28 cellular contexts compared by ENCODE assay signal in the genomic region with DNA sequence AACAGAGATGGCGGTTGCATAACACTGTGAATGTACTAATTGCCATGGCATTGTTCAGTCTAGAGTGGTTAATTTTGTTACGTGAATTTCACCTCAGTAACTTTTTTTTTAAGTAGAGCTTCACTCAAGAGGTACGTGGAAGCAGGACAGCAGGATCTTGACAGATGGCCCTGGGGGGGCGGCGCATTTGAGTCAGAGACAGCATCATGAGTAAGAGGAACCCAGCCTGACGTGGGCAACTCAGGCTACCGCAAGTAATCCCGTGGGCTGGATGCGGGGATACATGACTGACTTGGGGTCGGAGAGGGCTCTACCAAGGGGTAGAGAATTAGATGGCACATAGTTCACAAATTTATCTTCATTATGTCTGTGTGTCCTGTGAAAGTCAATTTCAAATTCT. TPM values are rescaled to one million over a fixed set of nuclear protein-coding genes. Genes with fewer than 3 reads are reported as not detected.
DNase-seq lines count a peak whose midpoint lies in the region; ATAC-seq, FAIRE-seq and TF ChIP-seq lines count a peak whose summit lies in the region.
"Had no signal": no experiment of that assay in that cellular context is flagged by ENCODE, and none has a peak within 500 bp of the region (broad histone marks: within the 10 kb centered on the region; RNA-seq: fewer than 3 reads in every experiment).

No MANE protein-coding gene starts in this region.

- peaks cover 6% of the 10 kb centered on the region for H3K27me3 Mint-ChIP-seq in activated naive CD8-positive, alpha-beta T cell treated with anti-CD3 and anti-CD28 coated beads, Interleukin-2, amount 50 U/mL, for 24 hours
- H3K27me3 Mint-ChIP-seq in activated naive CD8-positive, alpha-beta T cell treated with anti-CD3 and anti-CD28 coated beads for 36 hours = peaks cover 11% of the 10 kb centered on the region
- H3K27me3 Mint-ChIP-seq in HFFc6 (ENCODE audit: insufficient read depth) (peaks cover 13% of the 10 kb centered on the region), astrocyte (ENCODE audit: low read depth, unreplicated experiment) (no peaks in the 10 kb centered on the region)

- no peak for TF ChIP-seq CTCF in HFFc6 (IDR thresholded peaks at IDR 0.05)
- no peak for TF ChIP-seq CTCF in astrocyte (IDR thresholded peaks at IDR 0.05; ENCODE audit: insufficient read depth, low read depth, low read length)

- H3K36me3 ChIP-seq in astrocyte (ENCODE audit: insufficient read depth, low read length) (no peaks in the 10 kb centered on the region), H7 (replicated peaks; ENCODE audit: control insufficient read depth, insufficient read depth, low read length) (no peaks in the 10 kb centered on the region)
- H3K36me3 ChIP-seq: BE2C, gastroesophageal sphincter, transverse colon, WERI-Rb-1 had no signal

- H3K9ac ChIP-seq in astrocyte (ENCODE audit: low read length) = no peak overlapping the region

- H3K27ac Mint-ChIP-seq in activated naive CD8-positive, alpha-beta T cell treated with anti-CD3 and anti-CD28 coated beads, Interleukin-2, amount 50 U/mL, for 24 hours = no peak overlapping the region
- H3K27ac Mint-ChIP-seq in activated naive CD8-positive, alpha-beta T cell treated with anti-CD3 and anti-CD28 coated beads for 36 hours = no peak overlapping the region
- H3K27ac Mint-ChIP-seq in HFFc6 (no peak overlapping the region), astrocyte (ENCODE audit: unreplicated experiment) (no peak overlapping the region)
- H3K27ac Mint-ChIP-seq: immature natural killer cell; natural killer cell treated with Interleukin-12 subunit alpha and Interleukin-12 subunit beta and Interleukin-15 and Interleukin-18, amount 100 ng/mL, for 72 hours had no signal

- H3K9me3 Mint-ChIP-seq in activated naive CD8-positive, alpha-beta T cell treated with anti-CD3 and anti-CD28 coated beads, Interleukin-2, amount 50 U/mL, for 24 hours = no peaks in the 10 kb centered on the region
- no peaks in the 10 kb centered on the region for H3K9me3 Mint-ChIP-seq in activated naive CD8-positive, alpha-beta T cell treated with anti-CD3 and anti-CD28 coated beads for 36 hours
- H3K9me3 Mint-ChIP-seq in HFFc6 = no peaks in the 10 kb centered on the region
- H3K9me3 Mint-ChIP-seq in astrocyte (ENCODE audit: unreplicated experiment) = peaks cover 2% of the 10 kb centered on the region
- H3K9me3 Mint-ChIP-seq: immature natural killer cell; natural killer cell treated with Interleukin-12 subunit alpha and Interleukin-12 subunit beta and Interleukin-15 and Interleukin-18, amount 100 ng/mL, for 72 hours had no signal

- no peaks in the 10 kb centered on the region for H3K9me3 ChIP-seq in astrocyte (ENCODE audit: insufficient read depth, low read depth, low read length)
- H3K9me3 ChIP-seq: BE2C, transverse colon had no signal

- H3K4me1 Mint-ChIP-seq in activated naive CD8-positive, alpha-beta T cell treated with anti-CD3 and anti-CD28 coated beads, Interleukin-2, amount 50 U/mL, for 24 hours = no peaks in the 10 kb centered on the region
- no peaks in the 10 kb centered on the region for H3K4me1 Mint-ChIP-seq in activated naive CD8-positive, alpha-beta T cell treated with anti-CD3 and anti-CD28 coated beads for 36 hours
- peaks cover 42% of the 10 kb centered on the region for H3K4me1 Mint-ChIP-seq in HFFc6 (ENCODE audit: low read depth)
- H3K4me1 Mint-ChIP-seq in astrocyte (ENCODE audit: low read depth, unreplicated experiment) = peaks cover 22% of the 10 kb centered on the region
- H3K4me1 Mint-ChIP-seq: CD8-positive, alpha-beta memory T cell had no signal

- DNase-seq in activated naive CD8-positive, alpha-beta T cell treated with anti-CD3 and anti-CD28 coated beads, Interleukin-2, amount 50 U/mL, for 24 hours = peak; percentile 4
- DNase-seq in activated naive CD8-positive, alpha-beta T cell treated with anti-CD3 and anti-CD28 coated beads for 36 hours = no peak
- peak; percentile 9 for DNase-seq in HFFc6
- peak; percentile 58 for DNase-seq in astrocyte (ENCODE audit: low read depth)
- DNase-seq in stimulated activated CD8-positive, alpha-beta memory T cell treated with anti-CD3 and anti-CD28 coated beads, Interleukin-15, amount 100 ng/mL, for 48 hours (ENCODE audit: low read depth in 2 of 2) = peak; percentile 2 to 11
- no peak for DNase-seq in H7
- no peak for DNase-seq in activated CD4-positive, CD25-positive, alpha-beta regulatory T cell (lab: John Stamatoyannopoulos, UW)
- DNase-seq: activated CD4-positive, alpha-beta T cell treated with anti-CD3 and anti-CD28 coated beads, Interleukin-2, amount 50 U/mL, for 1 hour; activated naive CD4-positive, alpha-beta T cell; amniotic stem cell; BE2C; CD8-positive, alpha-beta memory T cell; immature natural killer cell; Karpas-422; left cardiac atrium; NCI-H1436 treated with DMSO at 0.1 percent for 48 hours; transverse colon; WERI-Rb-1 had no signal

- ATAC-seq in activated naive CD8-positive, alpha-beta T cell treated with anti-CD3 and anti-CD28 coated beads, Interleukin-2, amount 50 U/mL, for 24 hours = no peak
- no peak for ATAC-seq in GM21447 (IDR thresholded peaks at IDR 0.05; ENCODE audit: unreplicated experiment)
- ATAC-seq: gastroesophageal sphincter; HepG2; left cardiac atrium; natural killer cell treated with Interleukin-12 subunit alpha and Interleukin-12 subunit beta and Interleukin-15 and Interleukin-18, amount 100 ng/mL, for 72 hours had no signal

- H3K36me3 Mint-ChIP-seq in activated naive CD8-positive, alpha-beta T cell treated with anti-CD3 and anti-CD28 coated beads, Interleukin-2, amount 50 U/mL, for 24 hours (ENCODE audit: low read depth) = no peaks in the 10 kb centered on the region
- no peaks in the 10 kb centered on the region for H3K36me3 Mint-ChIP-seq in activated naive CD8-positive, alpha-beta T cell treated with anti-CD3 and anti-CD28 coated beads for 36 hours
- no peaks in the 10 kb centered on the region for H3K36me3 Mint-ChIP-seq in HFFc6 (ENCODE audit: low read depth)
- no peaks in the 10 kb centered on the region for H3K36me3 Mint-ChIP-seq in astrocyte (ENCODE audit: low read depth, unreplicated experiment)
- H3K36me3 Mint-ChIP-seq: CD8-positive, alpha-beta memory T cell; immature natural killer cell; natural killer cell treated with Interleukin-12 subunit alpha and Interleukin-12 subunit beta and Interleukin-15 and Interleukin-18, amount 100 ng/mL, for 72 hours had no signal

- no peaks in the 10 kb centered on the region for H4K20me1 ChIP-seq in astrocyte (ENCODE audit: insufficient read depth, low read length)

- H3K27me3 ChIP-seq in astrocyte (ENCODE audit: insufficient read depth, low read length) (no peaks in the 10 kb centered on the region), H7 (ENCODE audit: control insufficient read depth, insufficient read depth, low read length) (no peaks in the 10 kb centered on the region)
- H3K27me3 ChIP-seq: BE2C, gastroesophageal sphincter, transverse colon had no signal

- H3K4me2 ChIP-seq in astrocyte (ENCODE audit: low read length) = peak overlapping the region; percentile 24

- no peaks in the 10 kb centered on the region for H3K79me2 ChIP-seq in astrocyte (ENCODE audit: insufficient read depth, low read length)

- no peak overlapping the region for H3K4me3 Mint-ChIP-seq in activated naive CD8-positive, alpha-beta T cell treated with anti-CD3 and anti-CD28 coated beads, Interleukin-2, amount 50 U/mL, for 24 hours
- H3K4me3 Mint-ChIP-seq in activated naive CD8-positive, alpha-beta T cell treated with anti-CD3 and anti-CD28 coated beads for 36 hours = no peak overlapping the region
- H3K4me3 Mint-ChIP-seq in HFFc6 (no peak overlapping the region), astrocyte (ENCODE audit: unreplicated experiment) (no peak overlapping the region)
- H3K4me3 Mint-ChIP-seq: CD8-positive, alpha-beta memory T cell; immature natural killer cell; natural killer cell treated with Interleukin-12 subunit alpha and Interleukin-12 subunit beta and Interleukin-15 and Interleukin-18, amount 100 ng/mL, for 72 hours had no signal

- no peak overlapping the region for H3K27ac ChIP-seq in astrocyte (ENCODE audit: low read depth, low read length)
- H3K27ac ChIP-seq: gastroesophageal sphincter, skin epidermis, transverse colon, WERI-Rb-1 had no signal

- no peak overlapping the region for H2AFZ ChIP-seq in astrocyte (ENCODE audit: low read depth, low read length)

- H3K4me3 ChIP-seq in astrocyte (ENCODE audit: insufficient read depth, low read depth, low read length) = no peak overlapping the region
- no peak overlapping the region for H3K4me3 ChIP-seq in H7 (ENCODE audit: insufficient read depth, low read depth, low read length)
- H3K4me3 ChIP-seq: gastroesophageal sphincter, skin epidermis, transverse colon had no signal

- no peak for FAIRE-seq in astrocyte (lab: Jason Lieb, UNC)
- FAIRE-seq: endothelial cell of umbilical vein, HepG2 had no signal

- H3K4me1 ChIP-seq in astrocyte (ENCODE audit: insufficient read depth, low read length) = peaks cover 14% of the 10 kb centered on the region
- H3K4me1 ChIP-seq: BE2C had no signal

RNA-seq across cellular contexts. Expression of a gene that starts 38.1 kb away (rescaled TPM):
- not detected for total RNA-seq in activated naive CD8-positive, alpha-beta T cell treated with anti-CD3 and anti-CD28 coated beads for 36 hours
- total RNA-seq in HFFc6 (2021; fragmentation: NEBNext Ultra II Directional; extraction: Animal tissue kit (Norgen Biotek cat#: 25700)) = not detected
- not detected in 2 replicates for total RNA-seq in astrocyte
- total RNA-seq in H7 (2014; rRNA removed; shearing (Covaris generic)) = not detected in 2 replicates
- total RNA-seq: CD8-positive, alpha-beta memory T cell; Daoy; endothelial cell of umbilical vein; H4; HepG2; left cardiac atrium; mucosa of gallbladder; natural killer cell treated with Interleukin-12 subunit alpha and Interleukin-12 subunit beta and Interleukin-15 and Interleukin-18, amount 100 ng/mL, for 72 hours; osteocyte; transverse colon had no signal

Comparison
In these comparisons a context has a peak if more than half of its experiments do, and no peak if none do; other contexts are left out.
1. DNase-seq: peak in activated naive CD8-positive, alpha-beta T cell treated with anti-CD3 and anti-CD28 coated beads, Interleukin-2, amount 50 U/mL, for 24 hours (single experiment), HFFc6 (single experiment), astrocyte (single experiment) and stimulated activated CD8-positive, alpha-beta memory T cell treated with anti-CD3 and anti-CD28 coated beads, Interleukin-15, amount 100 ng/mL, for 48 hours (2 of 2); none in activated naive CD8-positive, alpha-beta T cell treated with anti-CD3 and anti-CD28 coated beads for 36 hours (single experiment), H7 (single experiment) and activated CD4-positive, CD25-positive, alpha-beta regulatory T cell (0 of 4).